25 cellular contexts compared by ENCODE assay signal in genomic region chr4:16857425-16857824, GRCh38. TPM values are rescaled to one million over a fixed set of nuclear protein-coding genes. Genes with fewer than 3 reads are reported as not detected.
A peak's percentile ranks its signal among the peaks of the same experiment; 100 is the strongest.
DNase-seq lines count a peak whose midpoint lies in the region; ATAC-seq and TF ChIP-seq lines count a peak whose summit lies in the region.
"Had no signal": no experiment of that assay in that cellular context is flagged by ENCODE, and none has a peak within 500 bp of the region (broad histone marks: within the 10 kb centered on the region; RNA-seq: fewer than 3 reads in every experiment).

No MANE protein-coding gene starts in this region.

- no peak overlapping the region for H3K9ac ChIP-seq in subcutaneous abdominal adipose tissue (ENCODE audit: low read length in 5 of 5)
- H3K9ac ChIP-seq: neural progenitor cell had no signal

- ATAC-seq in left lung (no peak), GM21737 (IDR thresholded peaks at IDR 0.05; ENCODE audit: unreplicated experiment) (no peak)
- ATAC-seq: activated CD8-positive, alpha-beta memory T cell treated with anti-CD3 and anti-CD28 coated beads, Interleukin-2, amount 10 ng/mL, durations not matched to agents 7 days and 5 days; body of pancreas; HCT116; T-cell had no signal

- no peak overlapping the region for H3K4me3 ChIP-seq in left lung
- H3K4me3 ChIP-seq in subcutaneous abdominal adipose tissue (ENCODE audit: low read depth in 1 of 5, low read length in 5 of 5), result no peak overlapping the region
- H3K4me3 ChIP-seq: body of pancreas, neural progenitor cell, tibial artery had no signal

- H3K9me3 Mint-ChIP-seq in HFFc6, result no peaks in the 10 kb centered on the region
- H3K9me3 Mint-ChIP-seq: stimulated activated naive CD8-positive, alpha-beta T cell treated with anti-CD3 and anti-CD28 coated beads, Interleukin-15, Interleukin-2, amounts not matched to agents 100 ng/mL and 50 ng/mL, for 24 hours; T-cell had no signal

- H3K4me1 ChIP-seq in left lung (no peaks in the 10 kb centered on the region), subcutaneous abdominal adipose tissue (ENCODE audit: control insufficient read depth in 5 of 5, insufficient read depth in 5 of 5, low read length in 5 of 5) (peaks cover 0 to 39% (median 2%) of the 10 kb centered on the region in 5 donors)
- H3K4me1 ChIP-seq: body of pancreas, neural progenitor cell, tibial artery had no signal

- no peaks in the 10 kb centered on the region for H3K27me3 ChIP-seq in left lung
- no peaks in the 10 kb centered on the region for H3K27me3 ChIP-seq in subcutaneous abdominal adipose tissue (ENCODE audit: control insufficient read depth in 5 of 5, insufficient read depth in 4 of 5, low read length in 5 of 5)
- H3K27me3 ChIP-seq: body of pancreas, neural progenitor cell, tibial artery had no signal

- TF ChIP-seq CTCF in HFFc6 (IDR thresholded peaks at IDR 0.05), result no peak
- no peak for TF ChIP-seq CTCF in left lung (IDR thresholded peaks at IDR 0.05)

- no peak overlapping the region for H3K4me3 Mint-ChIP-seq in HFFc6
- H3K4me3 Mint-ChIP-seq: activated CD8-positive, alpha-beta memory T cell treated with anti-CD3 and anti-CD28 coated beads, Interleukin-2, amount 10 ng/mL, durations not matched to agents 7 days and 5 days; neural progenitor cell; stimulated activated naive CD8-positive, alpha-beta T cell treated with anti-CD3 and anti-CD28 coated beads, Interleukin-15, Interleukin-2, amounts not matched to agents 100 ng/mL and 50 ng/mL, for 24 hours; T-cell had no signal

- no peaks in the 10 kb centered on the region for H3K9me3 ChIP-seq in left lung
- no peaks in the 10 kb centered on the region for H3K9me3 ChIP-seq in subcutaneous abdominal adipose tissue (ENCODE audit: control insufficient read depth in 5 of 5, low read length in 5 of 5)
- H3K9me3 ChIP-seq: body of pancreas, tibial artery had no signal

- no peaks in the 10 kb centered on the region for H3K36me3 ChIP-seq in left lung
- H3K36me3 ChIP-seq in subcutaneous abdominal adipose tissue (ENCODE audit: control insufficient read depth in 5 of 5, insufficient read depth in 5 of 5, low read length in 5 of 5), result no peaks in the 10 kb centered on the region
- H3K36me3 ChIP-seq: neural progenitor cell, tibial artery had no signal

- intact Hi-C loops in left lung (cut with DNase I), result no loop called here

- DNase-seq in HFFc6 (no peak), left lung (no peak), AG08395 (ENCODE audit: low spot score) (no peak), glomerular visceral epithelial cell (ENCODE audit: extremely low spot score) (no peak)
- DNase-seq: activated CD4-positive, CD25-positive, alpha-beta regulatory T cell; activated CD8-positive, alpha-beta memory T cell treated with anti-CD3 and anti-CD28 coated beads, Interleukin-2, amount 10 ng/mL, durations not matched to agents 7 days and 5 days; activated naive CD4-positive, alpha-beta T cell; activated T-cell treated with anti-CD3 and anti-CD28 coated beads, Interleukin-2, amount 50 U/mL, for 48 hours; body of pancreas; C1 segment of cervical spinal cord; COR-L47; DMS53; effector memory CD4-positive, alpha-beta T cell; NCI-H1417 treated with DMSO at 0.1 percent for 48 hours; NCI-H2081 treated with DMSO at 0.1 percent for 48 hours; T-cell; tibial artery had no signal

- H3K27ac ChIP-seq in cingulate gyrus (ENCODE audit: low read depth, low read length) (peak overlapping the region; percentile 74), left lung (peak overlapping the region; percentile 62 to 74), subcutaneous abdominal adipose tissue (ENCODE audit: low read depth, low read length) (peak overlapping the region; percentile 73)
- H3K27ac ChIP-seq: HL-60, neural progenitor cell, tibial artery had no signal

- peaks cover 2% of the 10 kb centered on the region; the same call in 1 of the 2 replicates for H3K27me3 Mint-ChIP-seq in HFFc6 (ENCODE audit: insufficient read depth)
- H3K27me3 Mint-ChIP-seq: activated CD8-positive, alpha-beta memory T cell treated with anti-CD3 and anti-CD28 coated beads, Interleukin-2, amount 10 ng/mL, durations not matched to agents 7 days and 5 days; T-cell had no signal

- 0 out of 2 replicates have a peak overlapping the region, but pooled peaks have one; percentile 5 for H3K27ac Mint-ChIP-seq in HFFc6
- H3K27ac Mint-ChIP-seq: activated CD8-positive, alpha-beta memory T cell treated with anti-CD3 and anti-CD28 coated beads, Interleukin-2, amount 10 ng/mL, durations not matched to agents 7 days and 5 days; neural progenitor cell; stimulated activated naive CD8-positive, alpha-beta T cell treated with anti-CD3 and anti-CD28 coated beads, Interleukin-15, Interleukin-2, amounts not matched to agents 100 ng/mL and 50 ng/mL, for 24 hours; T-cell had no signal

- no peaks in the 10 kb centered on the region for H3K36me3 Mint-ChIP-seq in HFFc6 (ENCODE audit: low read depth)
- H3K36me3 Mint-ChIP-seq: activated CD8-positive, alpha-beta memory T cell treated with anti-CD3 and anti-CD28 coated beads, Interleukin-2, amount 10 ng/mL, durations not matched to agents 7 days and 5 days; T-cell had no signal

- peaks cover 67% of the 10 kb centered on the region for H3K4me1 Mint-ChIP-seq in HFFc6 (ENCODE audit: low read depth)
- H3K4me1 Mint-ChIP-seq: activated CD8-positive, alpha-beta memory T cell treated with anti-CD3 and anti-CD28 coated beads, Interleukin-2, amount 10 ng/mL, durations not matched to agents 7 days and 5 days; T-cell had no signal

RNA-seq across cellular contexts. Expression of gene LDB2, which starts 41.0 kb away (rescaled TPM):
- 10 to 100 TPM; 24.2 to 40.4 (median 31.7) TPM for total RNA-seq in HFFc6 (2021; fragmentation: NEBNext Ultra II Directional; extraction: Animal tissue kit (Norgen Biotek cat#: 25700))
- total RNA-seq in left lung, result 10 to 100 TPM; 37.7 to 74.0 TPM
- total RNA-seq: activated CD8-positive, alpha-beta memory T cell treated with anti-CD3 and anti-CD28 coated beads, Interleukin-2, amount 10 ng/mL, durations not matched to agents 7 days and 5 days; G401 had no signal
